Comparison of ENCODE assay signal across 1 cellular context in the genomic region with DNA sequence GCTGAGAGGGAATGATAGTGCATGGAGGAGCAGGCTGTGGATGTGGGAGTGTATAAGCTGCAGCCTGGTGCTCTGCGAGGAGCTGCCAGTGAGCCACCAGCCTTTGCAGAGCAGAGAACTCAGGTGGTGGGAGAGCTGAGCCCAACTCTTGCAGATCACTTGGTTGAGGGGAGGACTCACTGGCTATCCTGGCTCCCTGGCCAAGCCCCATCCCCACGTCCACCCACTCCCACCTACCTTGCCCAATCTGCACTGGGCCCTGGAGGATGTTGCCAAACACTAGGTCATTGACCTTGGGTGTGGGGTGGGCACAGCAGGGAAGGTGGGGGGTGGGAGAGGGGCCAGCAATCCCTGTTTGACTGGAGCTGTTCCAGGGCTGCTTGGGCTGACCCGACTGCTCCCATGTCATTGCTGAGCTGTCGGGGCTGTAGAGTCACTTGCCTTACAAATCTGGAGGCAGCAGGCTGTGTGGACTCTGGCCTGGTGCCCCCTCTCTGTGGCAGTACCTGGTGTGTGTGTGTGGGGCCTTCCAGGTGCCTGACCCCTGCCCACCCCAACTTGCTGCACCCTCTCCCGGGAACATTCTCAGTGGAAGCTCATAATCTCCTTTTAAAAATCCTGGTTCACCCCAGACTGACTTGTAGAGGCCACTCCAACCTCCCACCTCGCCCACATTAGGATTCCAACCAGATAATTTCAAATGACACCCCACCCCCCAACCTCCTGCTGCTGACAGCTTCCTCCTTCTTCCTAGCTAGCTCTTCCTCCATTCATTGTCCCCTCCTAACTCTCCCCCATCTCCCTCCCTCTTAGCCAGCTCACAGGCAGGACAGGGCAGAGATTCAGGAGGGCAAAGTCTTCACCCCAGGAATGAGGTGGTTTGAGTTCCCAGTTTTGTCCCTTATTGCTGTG.
TF ChIP-seq lines count a peak whose summit lies in the region.

No MANE protein-coding gene starts in this region.

TF ChIP-seq in SK-N-SH treated with all-trans-retinoic acid at 6 μM for 48 hours, 23 proteins besides CTCF, POLR2A, EP300 and RAD21 (continued from another document):
- TF ChIP-seq, protein P1, sequence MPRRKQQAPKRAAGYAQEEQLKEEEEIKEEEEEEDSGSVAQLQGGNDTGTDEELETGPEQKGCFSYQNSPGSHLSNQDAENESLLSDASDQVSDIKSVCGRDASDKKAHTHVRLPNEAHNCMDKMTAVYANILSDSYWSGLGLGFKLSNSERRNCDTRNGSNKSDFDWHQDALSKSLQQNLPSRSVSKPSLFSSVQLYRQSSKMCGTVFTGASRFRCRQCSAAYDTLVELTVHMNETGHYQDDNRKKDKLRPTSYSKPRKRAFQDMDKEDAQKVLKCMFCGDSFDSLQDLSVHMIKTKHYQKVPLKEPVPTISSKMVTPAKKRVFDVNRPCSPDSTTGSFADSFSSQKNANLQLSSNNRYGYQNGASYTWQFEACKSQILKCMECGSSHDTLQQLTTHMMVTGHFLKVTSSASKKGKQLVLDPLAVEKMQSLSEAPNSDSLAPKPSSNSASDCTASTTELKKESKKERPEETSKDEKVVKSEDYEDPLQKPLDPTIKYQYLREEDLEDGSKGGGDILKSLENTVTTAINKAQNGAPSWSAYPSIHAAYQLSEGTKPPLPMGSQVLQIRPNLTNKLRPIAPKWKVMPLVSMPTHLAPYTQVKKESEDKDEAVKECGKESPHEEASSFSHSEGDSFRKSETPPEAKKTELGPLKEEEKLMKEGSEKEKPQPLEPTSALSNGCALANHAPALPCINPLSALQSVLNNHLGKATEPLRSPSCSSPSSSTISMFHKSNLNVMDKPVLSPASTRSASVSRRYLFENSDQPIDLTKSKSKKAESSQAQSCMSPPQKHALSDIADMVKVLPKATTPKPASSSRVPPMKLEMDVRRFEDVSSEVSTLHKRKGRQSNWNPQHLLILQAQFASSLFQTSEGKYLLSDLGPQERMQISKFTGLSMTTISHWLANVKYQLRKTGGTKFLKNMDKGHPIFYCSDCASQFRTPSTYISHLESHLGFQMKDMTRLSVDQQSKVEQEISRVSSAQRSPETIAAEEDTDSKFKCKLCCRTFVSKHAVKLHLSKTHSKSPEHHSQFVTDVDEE (CRISPR knock-in tag; IDR thresholded peaks at IDR 0.05): no peak
- no peak for TF ChIP-seq ARNTL (CRISPR knock-in tag; IDR thresholded peaks at IDR 0.05; ENCODE audit: borderline replicate concordance, low read depth)
- no peak for TF ChIP-seq ZC3H10 (CRISPR knock-in tag; IDR thresholded peaks at IDR 0.05)
